In the genomic region with DNA sequence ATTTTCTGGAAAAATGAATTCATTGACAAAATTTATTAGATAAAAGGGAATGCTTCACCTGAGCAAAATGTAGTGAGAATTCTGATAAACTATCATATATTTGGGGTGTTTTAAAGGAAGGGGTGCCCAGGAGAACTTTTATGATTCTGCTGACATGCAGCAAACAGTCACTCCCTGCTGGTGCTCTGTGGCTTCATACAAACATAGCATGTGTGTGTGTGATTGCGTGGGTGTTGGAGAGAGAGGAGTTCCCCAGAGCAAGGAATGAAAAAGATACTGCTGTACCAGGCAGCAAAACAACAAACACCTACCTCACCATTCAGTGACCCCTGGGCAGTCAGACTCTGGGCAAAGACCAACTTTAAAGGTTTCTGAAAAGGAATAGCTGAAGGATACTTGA, we compare ENCODE assay signal across 20 cellular contexts.
"Had no signal": no experiment of that assay in that cellular context is flagged by ENCODE, and none has a peak within 500 bp of the region (broad histone marks: within the 10 kb centered on the region; RNA-seq: fewer than 3 reads in every experiment).

No MANE protein-coding gene starts in this region.

- H3K27me3 ChIP-seq: colonic mucosa, neutrophil, pancreas, right lobe of liver, testis, upper lobe of left lung had no signal

- H3K4me1 ChIP-seq: colonic mucosa, pancreas, right lobe of liver, testis, upper lobe of left lung had no signal

- H3K4me3 ChIP-seq: colonic mucosa, pancreas, right lobe of liver, smooth muscle cell, testis, upper lobe of left lung had no signal

- ATAC-seq: esophagus mucosa; natural killer cell treated with Interleukin-12 subunit alpha and Interleukin-12 subunit beta and Interleukin-15 and Interleukin-18, amount 100 ng/mL, for 72 hours; pancreas; right lobe of liver; stimulated activated memory B cell treated with anti-CD40 and anti-IgM and Interleukin-4, amounts not matched to agents 10 μg/mL and 1 μg/mL and 100 μg/mL, for 72 hours; T-cell had no signal

- H3K9me3 ChIP-seq: colonic mucosa, neutrophil, pancreas, right lobe of liver, testis had no signal

- H3K36me3 ChIP-seq: colonic mucosa, neutrophil, pancreas, right lobe of liver, upper lobe of left lung had no signal

- H3K27ac ChIP-seq: colonic mucosa, neutrophil, pancreas, right lobe of liver, testis, upper lobe of left lung had no signal

- DNase-seq: activated B cell treated with CpG ODN at 0.5 μM for 24 hours; activated CD4-positive, alpha-beta memory T cell treated with anti-CD3 and anti-CD28 coated beads for 36 hours; activated CD4-positive, alpha-beta T cell treated with anti-CD3 and anti-CD28 coated beads for 4 hours; activated T-cell treated with anti-CD3 and anti-CD28 coated beads for 4 hours; amniotic stem cell; central memory CD4-positive, alpha-beta T cell; colonic mucosa; glutamatergic neuron; kidney; pancreas; right lobe of liver; stimulated activated CD4-positive, alpha-beta T cell treated with anti-CD3 and anti-CD28 coated beads, Interleukin-4, amount 100 ng/mL, for 4 hours; T-cell; testis; upper lobe of left lung had no signal
